In the genomic region with DNA sequence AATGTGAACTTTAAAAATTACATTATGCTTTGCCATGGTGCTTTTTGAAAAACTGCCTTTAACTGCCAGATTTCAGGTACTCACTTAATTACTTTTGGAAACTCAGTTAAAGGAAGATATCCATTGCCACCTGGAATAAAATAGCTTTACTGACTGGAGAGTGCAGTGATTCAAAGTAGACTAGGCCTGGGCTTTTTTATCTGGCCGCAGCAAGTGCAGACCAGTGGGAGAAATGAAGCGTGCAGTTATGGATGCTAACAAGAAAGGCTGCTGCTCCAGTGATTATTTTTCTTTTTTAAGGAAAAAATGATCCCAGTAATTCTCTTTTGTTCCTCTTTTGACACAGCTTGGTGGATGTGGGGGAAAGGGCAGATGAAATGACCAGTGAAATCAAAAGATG, we compare ENCODE assay signal across 10 cellular contexts. TPM values are rescaled to one million over a fixed set of nuclear protein-coding genes. Genes with fewer than 3 reads are reported as not detected.
A peak's percentile ranks its signal among the peaks of the same experiment; 100 is the strongest.
DNase-seq lines count a peak whose midpoint lies in the region; ATAC-seq and TF ChIP-seq lines count a peak whose summit lies in the region.
"Had no signal": no experiment of that assay in that cellular context is flagged by ENCODE, and none has a peak within 500 bp of the region (broad histone marks: within the 10 kb centered on the region; RNA-seq: fewer than 3 reads in every experiment).

No MANE protein-coding gene starts in this region.

- WGBS in heart left ventricle, 4 donors = 21 to 37% (median 25%) methylated on average over 2 of the region's 2 CpGs
- WGBS in urinary bladder = 29% methylated on average over 2 of the region's 2 CpGs

- H3K4me1 ChIP-seq in heart left ventricle = peaks cover 23 to 79% (median 62%) of the 10 kb centered on the region in 12 donors
- peaks cover 2 to 40% of the 10 kb centered on the region in 2 donors for H3K4me1 ChIP-seq in breast epithelium
- H3K4me1 ChIP-seq in urinary bladder (ENCODE audit: insufficient read depth) = no peaks in the 10 kb centered on the region

- H3K27me3 Mint-ChIP-seq in mesothelial cell of epicardium (ENCODE audit: low read depth) = no peaks in the 10 kb centered on the region

- H3K36me3 ChIP-seq in heart left ventricle (no peaks in the 10 kb centered on the region), breast epithelium (no peaks in the 10 kb centered on the region), urinary bladder (ENCODE audit: insufficient read depth) (no peaks in the 10 kb centered on the region)

- H3K27ac Mint-ChIP-seq in mesothelial cell of epicardium = peak overlapping the region; percentile 98

- TF ChIP-seq CTCF in heart left ventricle (IDR thresholded peaks at IDR 0.05) = no peak
- no peak for TF ChIP-seq CTCF in breast epithelium (IDR thresholded peaks at IDR 0.05)
- TF ChIP-seq CTCF in mesothelial cell of epicardium (IDR thresholded peaks at IDR 0.05; ENCODE audit: unreplicated experiment) = no peak

- peak overlapping the region; percentile 80 to 99 (median 96) for H3K27ac ChIP-seq in heart left ventricle
- H3K27ac ChIP-seq in breast epithelium = peak overlapping the region; percentile 98 to 99
- peak overlapping the region; percentile 98 for H3K27ac ChIP-seq in urinary bladder (ENCODE audit: low read depth)

- intact Hi-C loops in heart left ventricle (cut with DNase I) (loop anchor here in 5 of 10 donors (2.0 to 10.0 kb wide), 5 partner anchors 64 to 200 kb away; partner anchors contain the start of genes STBD1 (in 4 of the 5) and NUP54 (in 1 of the 5)), Right ventricle myocardium superior (cut with DNase I) (no loop called here), breast epithelium (cut with DNase I; ENCODE audit: low total_unique reads) (no loop called here)

- DNase-seq in heart left ventricle = no peak
- DNase-seq in Right ventricle myocardium superior = no peak
- no peak for DNase-seq in breast epithelium (ENCODE audit: low spot score in 2 of 2)
- peak in 1 of 2 experiments; percentile 24 for DNase-seq in mesothelial cell of epicardium (ENCODE audit: low spot score in 2 of 2, unreplicated experiment in 2 of 2)
- no peak for DNase-seq in GM03348 (ENCODE audit: low spot score)
- DNase-seq in stimulated activated naive CD4-positive, alpha-beta T cell (lab: John Stamatoyannopoulos, UW) = no peak
- DNase-seq: cerebellar nuclear complex had no signal

- TF ChIP-seq POLR2A in heart left ventricle (IDR thresholded peaks at IDR 0.05) = no peak
- TF ChIP-seq POLR2A in breast epithelium (IDR thresholded peaks at IDR 0.05) = no peak

- H3K4me3 ChIP-seq in heart left ventricle = peak overlapping the region; percentile 69 to 94 (median 80)
- peak overlapping the region; percentile 68 to 89 (median 74) for H3K4me3 ChIP-seq in breast epithelium
- H3K4me3 ChIP-seq in urinary bladder (ENCODE audit: low read depth, low read length) = peak overlapping the region; percentile 72

- ATAC-seq in heart left ventricle = no peak
- no peak for ATAC-seq in Right ventricle myocardium superior (ENCODE audit: poor library complexity)
- no peak for ATAC-seq in GM21515 (IDR thresholded peaks at IDR 0.05; ENCODE audit: unreplicated experiment)

- H3K9me3 Mint-ChIP-seq in mesothelial cell of epicardium = no peaks in the 10 kb centered on the region

- H3K4me1 Mint-ChIP-seq in mesothelial cell of epicardium = peaks cover 56% of the 10 kb centered on the region

- H3K9me3 ChIP-seq in heart left ventricle = no peaks in the 10 kb centered on the region
- H3K9me3 ChIP-seq in breast epithelium = no peaks in the 10 kb centered on the region

- no peaks in the 10 kb centered on the region for H3K36me3 Mint-ChIP-seq in mesothelial cell of epicardium

- no peaks in the 10 kb centered on the region for H3K27me3 ChIP-seq in heart left ventricle
- no peaks in the 10 kb centered on the region for H3K27me3 ChIP-seq in breast epithelium

- peak overlapping the region; percentile 91 for H3K4me3 Mint-ChIP-seq in mesothelial cell of epicardium

RNA-seq across cellular contexts. Expression of gene SCARB2, which starts 1.3 kb away (rescaled TPM):
- total RNA-seq in heart left ventricle (100 to 1,000 TPM in 3 of 9 donors, 10 to 100 TPM in 6; 84.9 to 208 (median 96.0) TPM), Right ventricle myocardium superior (96.3 TPM), breast epithelium (100 to 1,000 TPM; 148 to 231 (median 160) TPM), mesothelial cell of epicardium (97.0 to 106 TPM (median 97.6 TPM) in 3 replicates), urinary bladder (271 TPM)
- polyA plus RNA-seq in heart left ventricle (100 to 1,000 TPM in 1 of 2 donors, 10 to 100 TPM in 1; 98.1 to 108 TPM), urinary bladder (123 TPM)

RNA-seq across cellular contexts. Expression of gene FAM47E, which starts 39.2 kb away (rescaled TPM):
- 1 to 10 TPM in 8 of 9 donors, under 1 TPM in 1; 0.48 to 4.9 (median 2.5) TPM for total RNA-seq in heart left ventricle
- polyA plus RNA-seq in heart left ventricle = 1 to 10 TPM in 1 of 2 donors, under 1 TPM in 1; 0.36 to 3.2 TPM
- total RNA-seq in Right ventricle myocardium superior = 2.0 TPM
- 10 to 100 TPM in 1 of 3 donors, 1 to 10 TPM in 2; 6.1 to 17.9 (median 9.5) TPM for total RNA-seq in breast epithelium
- 1.2 to 2.6 TPM (median 2.3 TPM) in 3 replicates for total RNA-seq in mesothelial cell of epicardium
- total RNA-seq in urinary bladder = 4.0 TPM
- 1.7 TPM for polyA plus RNA-seq in urinary bladder
- total RNA-seq: M059J had no signal
